Comparison of ENCODE assay signal across 8 cellular contexts in the genomic region with DNA sequence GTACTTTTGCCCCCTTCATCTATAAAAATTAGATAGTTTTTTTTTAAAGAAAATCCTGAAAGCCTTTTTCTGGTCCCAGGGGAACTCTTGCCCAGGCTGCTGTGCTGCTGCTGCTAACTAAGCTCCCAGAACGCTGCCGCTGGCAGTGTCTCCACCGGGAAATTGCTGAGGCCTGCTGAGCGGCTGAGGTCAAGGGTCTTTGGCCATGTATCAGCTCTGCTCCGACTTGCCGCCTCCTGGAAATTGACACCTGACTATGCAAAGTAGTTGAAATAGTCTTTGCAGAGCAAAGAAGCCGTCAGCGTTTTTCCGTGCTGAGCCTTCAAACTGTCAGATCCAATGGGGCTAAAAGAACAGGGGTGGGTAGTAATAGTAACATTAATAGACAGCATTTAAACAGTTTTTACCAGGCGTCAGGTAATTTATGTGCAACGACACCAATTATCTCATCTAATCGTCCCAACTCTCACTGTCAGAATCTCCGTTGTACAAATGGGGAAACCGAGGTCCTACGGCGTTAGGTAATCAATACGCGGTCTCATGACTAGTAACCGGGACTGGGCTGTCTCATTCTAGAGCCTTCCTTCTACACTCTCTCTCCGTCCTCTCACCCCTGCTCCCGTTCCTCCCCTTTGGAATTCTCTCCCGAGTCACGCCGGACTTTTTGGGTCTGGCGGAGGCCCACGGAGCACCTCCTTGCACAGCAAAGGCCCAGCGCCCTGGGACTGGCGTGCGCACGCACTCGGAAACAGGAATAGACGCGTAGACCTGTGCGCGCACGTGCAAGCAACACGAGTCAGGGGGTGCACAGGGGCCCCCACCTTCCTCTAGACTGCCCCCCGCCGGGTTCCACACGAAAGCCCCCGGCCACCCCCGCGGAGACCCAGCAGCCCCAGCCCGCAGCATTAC. TPM values are rescaled to one million over a fixed set of nuclear protein-coding genes. Genes with fewer than 3 reads are reported as not detected.
DNase-seq lines count a peak whose midpoint lies in the region; ATAC-seq and TF ChIP-seq lines count a peak whose summit lies in the region.

No MANE protein-coding gene starts in this region.

- H3K4me3 ChIP-seq in lower lobe of right lung: peak overlapping the region; percentile 91

- ATAC-seq in GM21423 (IDR thresholded peaks at IDR 0.05; ENCODE audit: unreplicated experiment) (peak; percentile 52), lower lobe of right lung (peak; percentile 76 to 82)

- H3K27ac ChIP-seq in lower lobe of right lung: peak overlapping the region; percentile 79

- H3K27me3 ChIP-seq in lower lobe of right lung (ENCODE audit: low read depth): no peaks in the 10 kb centered on the region

- peaks cover 30% of the 10 kb centered on the region for H3K36me3 ChIP-seq in lower lobe of right lung

- H3K4me1 ChIP-seq in lower lobe of right lung: peaks cover 31% of the 10 kb centered on the region

- TF ChIP-seq CTCF in lower lobe of right lung (IDR thresholded peaks at IDR 0.05): no peak

- DNase-seq in EL (peak; percentile 62), HUDEP-2 (lab: John Stamatoyannopoulos, UW; ENCODE audit: unreplicated experiment in 76 of 76) (peak in 55 of 76 experiments; percentile 2 to 66 (median 41)), dermis blood vessel endothelial cell (peak; percentile 65), lower lobe of right lung (peak; percentile 82), OCI-M2 (lab: John Stamatoyannopoulos, UW; ENCODE audit: unreplicated experiment) (no peak)
- DNase-seq in activated CD4-positive, CD25-positive, alpha-beta regulatory T cell treated with anti-CD3 and anti-CD28 coated beads, Interleukin-2, amount 50 U/mL, for 16 hours (ENCODE audit: low read depth, low spot score): peak; percentile 3
- peak; percentile 5 to 42 (median 6) for DNase-seq in stimulated activated CD4-positive, alpha-beta T cell treated with anti-CD3 and anti-CD28 coated beads, TNF-alpha, amount 100 ng/mL, for 1 hour (ENCODE audit: low read depth in 3 of 3, low spot score in 1 of 3)

- intact Hi-C loops in lower lobe of right lung (cut with DNase I): no loop called here

- H3K9me3 ChIP-seq in lower lobe of right lung: no peaks in the 10 kb centered on the region

RNA-seq across cellular contexts. Expression of gene QDPR, which starts 0.6 kb away (rescaled TPM):
- 10.6 and 15.1 TPM in 2 replicates for total RNA-seq in dermis blood vessel endothelial cell
- 38.5 TPM for total RNA-seq in lower lobe of right lung

RNA-seq across cellular contexts. Expression of gene CLRN2, which starts 3.7 kb away (rescaled TPM):
- total RNA-seq in dermis blood vessel endothelial cell (not detected in 2 replicates), lower lobe of right lung (not detected)
